In genomic region chr2:58918138-58918537, GRCh38 we compare ENCODE assay signal across 2 cellular contexts.
TF ChIP-seq lines count a peak whose summit lies in the region.

No MANE protein-coding gene starts in this region.

TF ChIP-seq in SK-N-SH treated with all-trans-retinoic acid at 6 μM for 48 hours, 23 proteins besides CTCF, POLR2A, EP300 and RAD21 (continued from another document):
- no peak for TF ChIP-seq TCF4 (CRISPR knock-in tag; IDR thresholded peaks at IDR 0.05; ENCODE audit: borderline replicate concordance)
- no peak for TF ChIP-seq TSHZ2 (CRISPR knock-in tag; IDR thresholded peaks at IDR 0.05)
- TF ChIP-seq SNAI2 (CRISPR knock-in tag; IDR thresholded peaks at IDR 0.05): no peak

TF ChIP-seq in SK-N-SH, 30 proteins besides CTCF, POLR2A, EP300 and RAD21 (continued from another document):
- no peak for TF ChIP-seq EZH2phosphoT487 (IDR thresholded peaks at IDR 0.05; ENCODE audit: borderline replicate concordance, low read depth)
- TF ChIP-seq IRF3 (IDR thresholded peaks at IDR 0.05; ENCODE audit: low read depth, low read length): no peak
- TF ChIP-seq CHD2 (IDR thresholded peaks at IDR 0.05; ENCODE audit: low read length, partially characterized antibody): no peak
- TF ChIP-seq SIN3A (IDR thresholded peaks at IDR 0.05; ENCODE audit: borderline replicate concordance, low read depth, low read length): no peak
- no peak for TF ChIP-seq GABPA (IDR thresholded peaks at IDR 0.05; ENCODE audit: low read depth)
- TF ChIP-seq ZBTB33 (IDR thresholded peaks at IDR 0.05; ENCODE audit: borderline replicate concordance, low read depth): no peak
